ENCODE assay signal across 8 cellular contexts in the genomic region with DNA sequence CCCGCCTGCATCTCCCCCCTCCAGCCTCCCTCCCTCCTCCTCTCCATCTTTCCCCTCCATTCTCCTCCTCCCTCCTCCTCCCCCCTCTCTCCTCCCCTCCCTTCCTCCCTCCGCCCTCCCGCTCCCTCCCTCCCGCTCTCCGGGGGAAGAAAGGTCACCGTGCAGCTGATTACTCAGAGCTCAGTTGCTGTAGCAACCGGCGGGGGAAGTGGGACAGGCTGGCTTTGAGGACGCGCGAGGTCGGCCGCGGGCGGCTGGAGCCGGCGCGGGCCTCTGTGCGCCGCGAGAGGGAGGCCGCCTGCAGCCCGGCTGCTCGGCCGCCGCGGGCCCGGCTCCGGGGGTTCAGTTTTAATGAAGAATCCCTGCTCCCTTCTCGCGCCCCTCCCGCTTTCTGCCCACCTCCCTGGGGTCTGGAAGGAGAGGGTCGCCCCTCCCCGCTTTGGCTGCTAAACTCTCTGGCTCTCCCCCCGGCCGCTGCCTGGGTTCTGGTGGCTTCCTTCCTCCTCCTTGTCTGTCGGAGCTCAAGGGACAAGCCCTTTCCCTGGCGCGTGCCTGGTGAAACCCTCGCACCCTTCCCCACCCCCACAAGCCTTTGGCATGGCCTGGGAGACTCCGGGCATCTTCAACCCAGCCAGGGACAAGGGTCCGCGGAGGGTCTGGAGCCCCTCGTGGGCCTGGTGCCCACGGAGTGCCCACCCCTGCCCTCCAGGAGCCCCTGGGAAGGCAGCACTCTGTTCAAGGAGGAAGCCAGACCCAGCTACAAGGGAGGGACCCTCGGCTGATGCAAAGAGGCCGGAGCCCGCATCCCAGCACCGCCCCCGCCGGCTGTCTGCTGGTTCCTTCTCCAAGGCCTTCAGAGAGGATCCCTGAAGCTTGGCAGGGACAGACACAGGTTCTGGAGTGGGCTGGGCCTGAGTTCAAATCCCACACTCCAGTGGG.
A peak's percentile ranks its signal among the peaks of the same experiment; 100 is the strongest.
DNase-seq lines count a peak whose midpoint lies in the region; ATAC-seq and TF ChIP-seq lines count a peak whose summit lies in the region.

No MANE protein-coding gene starts in this region.

- intact Hi-C loops in dorsolateral prefrontal cortex (cut with DNase I) = loop anchor here (1.0 to 2.0 kb wide), 3 partner anchors 22 to 47 kb away; no protein-coding TSS in a partner anchor
- intact Hi-C loops in right lobe of liver (cut with DNase I) = no loop called here

- H3K36me3 ChIP-seq in right lobe of liver = no peaks in the 10 kb centered on the region

- H3K4me1 Mint-ChIP-seq in activated CD4-positive, alpha-beta memory T cell treated with anti-CD3 and anti-CD28 coated beads, Interleukin-2, amount 10 ng/mL, durations not matched to agents 7 days and 5 days = peaks cover 39% of the 10 kb centered on the region

- peak; percentile 94 for TF ChIP-seq POLR2A in right lobe of liver (IDR thresholded peaks at IDR 0.05)

- CTCF ChIA-PET in activated CD4-positive, alpha-beta memory T cell treated with anti-CD3 and anti-CD28 coated beads, Interleukin-2, amount 10 ng/mL, durations not matched to agents 7 days and 5 days (lab: Charles Lee) = interaction anchor here (0.5 to 1.2 kb wide), 3 partner anchors 36 to 165 kb away, joined by 3 to 4 read pairs (median 3); a partner anchor contains a TSS

- 1% methylated on average over 36 of the region's 51 CpGs for WGBS in right lobe of liver (ENCODE audit: insufficient coverage, low coverage, low lambda C conversion rate, missing lambda C conversion rate)

- H3K27me3 ChIP-seq in dorsolateral prefrontal cortex = no peaks in the 10 kb centered on the region
- H3K27me3 ChIP-seq in right lobe of liver = no peaks in the 10 kb centered on the region

- H3K27me3 Mint-ChIP-seq in activated CD4-positive, alpha-beta memory T cell treated with anti-CD3 and anti-CD28 coated beads, Interleukin-2, amount 10 ng/mL, durations not matched to agents 7 days and 5 days = peaks cover 14% of the 10 kb centered on the region

- no peaks in the 10 kb centered on the region for H3K36me3 Mint-ChIP-seq in activated CD4-positive, alpha-beta memory T cell treated with anti-CD3 and anti-CD28 coated beads, Interleukin-2, amount 10 ng/mL, durations not matched to agents 7 days and 5 days (ENCODE audit: low read depth)

- H3K27ac ChIP-seq in dorsolateral prefrontal cortex (peak overlapping the region; percentile 74 to 100 (median 99)), right lobe of liver (peak overlapping the region; percentile 98 to 100 (median 98))

- peak overlapping the region; percentile 62 for H3K4me3 Mint-ChIP-seq in activated CD4-positive, alpha-beta memory T cell treated with anti-CD3 and anti-CD28 coated beads, Interleukin-2, amount 10 ng/mL, durations not matched to agents 7 days and 5 days

- no peaks in the 10 kb centered on the region for H3K9me3 ChIP-seq in right lobe of liver

- TF ChIP-seq CTCF in dorsolateral prefrontal cortex (IDR thresholded peaks at IDR 0.05 in 54 of 56, conservative IDR thresholded peaks at IDR 0.05 in 2 of 56; ENCODE audit: low read depth in 1 of 56, partially characterized antibody in 56 of 56) (peak in 23 of 56 donors; percentile 8 to 58 (median 31)), right lobe of liver (IDR thresholded peaks at IDR 0.05) (peak in 2 of 4 donors; percentile 26 to 34)

- H3K9me3 Mint-ChIP-seq in activated CD4-positive, alpha-beta memory T cell treated with anti-CD3 and anti-CD28 coated beads, Interleukin-2, amount 10 ng/mL, durations not matched to agents 7 days and 5 days = no peaks in the 10 kb centered on the region

- H3K4me1 ChIP-seq in right lobe of liver = peaks cover 3 to 32% (median 19%) of the 10 kb centered on the region in 4 donors

- H3K4me3 ChIP-seq in dorsolateral prefrontal cortex = peak overlapping the region; percentile 30 to 71 (median 55)
- H3K4me3 ChIP-seq in right lobe of liver = peak overlapping the region; percentile 33 to 57 (median 49)

- H3K27ac Mint-ChIP-seq in activated CD4-positive, alpha-beta memory T cell treated with anti-CD3 and anti-CD28 coated beads, Interleukin-2, amount 10 ng/mL, durations not matched to agents 7 days and 5 days = peak overlapping the region; percentile 56

- POLR2A ChIA-PET in activated CD4-positive, alpha-beta memory T cell treated with anti-CD3 and anti-CD28 coated beads, Interleukin-2, amount 10 ng/mL, durations not matched to agents 7 days and 5 days (lab: Charles Lee) = interaction anchor here (0.6 to 3.2 kb wide), 15 partner anchors 19 to 349 kb away, joined by 3 to 16 read pairs (median 3); a partner anchor contains a TSS

- ATAC-seq in GM18907 (IDR thresholded peaks at IDR 0.05; ENCODE audit: unreplicated experiment) = peak; percentile 54
- peak; percentile 55 for ATAC-seq in HG03460 (IDR thresholded peaks at IDR 0.05; ENCODE audit: unreplicated experiment)
- peak; percentile 88 to 92 (median 90) for ATAC-seq in right lobe of liver

- DNase-seq in A172 (ENCODE audit: low spot score) (peak; percentile 94), NCI-H748 (lab: John Stamatoyannopoulos, UW; ENCODE audit: unreplicated experiment) (peak; percentile 99), dorsolateral prefrontal cortex (peak; percentile 90 to 98 (median 96)), right lobe of liver (peak; percentile 97 to 99 (median 98))
- DNase-seq in activated CD4-positive, alpha-beta memory T cell treated with anti-CD3 and anti-CD28 coated beads, Interleukin-2, amount 10 ng/mL, durations not matched to agents 7 days and 5 days = peak; percentile 92
- DNase-seq in stimulated activated CD4-positive, alpha-beta T cell treated with anti-CD3 and anti-CD28 coated beads, Interleukin-2, amount 100 ng/mL, for 48 hours = peak; percentile 81 to 85

Comparison
In these comparisons a context has a peak if more than half of its experiments do, and no peak if none do; other contexts are left out.
1. Peak in every context shown above with its lines: DNase-seq, ATAC-seq, H3K4me3 ChIP-seq and H3K27ac ChIP-seq.
2. intact Hi-C loops: an anchor here in dorsolateral prefrontal cortex (1.0 to 2.0 kb wide); none called in right lobe of liver.